Comparison of ENCODE assay signal across 24 cellular contexts in genomic region chr10:69391158-69391557, GRCh38. TPM values are rescaled to one million over a fixed set of nuclear protein-coding genes. Genes with fewer than 3 reads are reported as not detected.
DNase-seq lines count a peak whose midpoint lies in the region; ATAC-seq and TF ChIP-seq lines count a peak whose summit lies in the region.
"Had no signal": no experiment of that assay in that cellular context is flagged by ENCODE, and none has a peak within 500 bp of the region (broad histone marks: within the 10 kb centered on the region; RNA-seq: fewer than 3 reads in every experiment).

No MANE protein-coding gene starts in this region.

- H3K4me3 ChIP-seq in right atrium auricular region (no peak overlapping the region), SJSA1 (no peak overlapping the region), thyroid gland (replicated peaks in 1 of 3) (no peak overlapping the region)
- H3K4me3 ChIP-seq: adrenal gland, pancreas, right lobe of liver, SK-N-MC, transverse colon had no signal

- peak overlapping the region; percentile 43 for H3K27ac Mint-ChIP-seq in glutamatergic neuron (ENCODE audit: unreplicated experiment)
- H3K27ac Mint-ChIP-seq: activated B cell treated with CpG ODN at 0.5 μM for 24 hours; activated T-helper 1 cell treated with anti-CD3 and anti-CD28 coated beads, Interleukin-12 subunit alpha, Interleukin-12 subunit beta, Interleukin-2, Interleukin-4 antibody, amounts not matched to agents 30 ng/mL and 10 ng/mL and 1 ng/mL, durations not matched to agents 14 hours and 24 hours and 36 hours; nephron progenitor cell; stimulated activated naive CD8-positive, alpha-beta T cell treated with anti-CD3 and anti-CD28 coated beads, Interleukin-15, Interleukin-2, amounts not matched to agents 100 ng/mL and 50 ng/mL, for 24 hours had no signal

- H3K9me3 Mint-ChIP-seq in glutamatergic neuron (ENCODE audit: unreplicated experiment): peaks cover 5% of the 10 kb centered on the region
- H3K9me3 Mint-ChIP-seq: activated B cell treated with CpG ODN at 0.5 μM for 24 hours; activated T-helper 1 cell treated with anti-CD3 and anti-CD28 coated beads, Interleukin-12 subunit alpha, Interleukin-12 subunit beta, Interleukin-2, Interleukin-4 antibody, amounts not matched to agents 30 ng/mL and 10 ng/mL and 1 ng/mL, durations not matched to agents 14 hours and 24 hours and 36 hours; nephron progenitor cell; stimulated activated naive CD8-positive, alpha-beta T cell treated with anti-CD3 and anti-CD28 coated beads, Interleukin-15, Interleukin-2, amounts not matched to agents 100 ng/mL and 50 ng/mL, for 24 hours had no signal

- H3K36me3 Mint-ChIP-seq in glutamatergic neuron (ENCODE audit: unreplicated experiment): no peaks in the 10 kb centered on the region

- peaks cover 3% of the 10 kb centered on the region for H3K27me3 Mint-ChIP-seq in glutamatergic neuron (ENCODE audit: unreplicated experiment)
- H3K27me3 Mint-ChIP-seq: activated B cell treated with CpG ODN at 0.5 μM for 24 hours; stimulated activated naive CD8-positive, alpha-beta T cell treated with anti-CD3 and anti-CD28 coated beads, Interleukin-15, Interleukin-2, amounts not matched to agents 100 ng/mL and 50 ng/mL, for 24 hours had no signal

- H3K4me1 Mint-ChIP-seq in glutamatergic neuron (ENCODE audit: low read depth, unreplicated experiment): peaks cover 22% of the 10 kb centered on the region

- TF ChIP-seq POLR2A in thyroid gland (IDR thresholded peaks at IDR 0.05): no peak

- ATAC-seq in Right ventricle myocardium superior (ENCODE audit: poor library complexity) (peak; percentile 66), HG03469 (IDR thresholded peaks at IDR 0.05; ENCODE audit: unreplicated experiment) (no peak), GM19023 (IDR thresholded peaks at IDR 0.05; ENCODE audit: unreplicated experiment) (no peak)
- ATAC-seq: left colon, pancreas, right lobe of liver had no signal

- TF ChIP-seq CTCF in right atrium auricular region (IDR thresholded peaks at IDR 0.05) (no peak), glutamatergic neuron (IDR thresholded peaks at IDR 0.05; ENCODE audit: partially characterized antibody, unreplicated experiment) (no peak), thyroid gland (IDR thresholded peaks at IDR 0.05) (no peak)

- no peak overlapping the region for H3K27ac ChIP-seq in right atrium auricular region
- 0 out of 2 replicates have a peak overlapping the region, but pooled peaks have one; percentile 59 for H3K27ac ChIP-seq in SJSA1
- peak overlapping the region; percentile 75 to 87 (median 87) for H3K27ac ChIP-seq in thyroid gland
- H3K27ac ChIP-seq: adrenal gland, pancreas, right lobe of liver, SK-N-MC had no signal

- H3K36me3 ChIP-seq in right atrium auricular region: peaks cover 91% of the 10 kb centered on the region
- H3K36me3 ChIP-seq in SJSA1: peaks cover 56% of the 10 kb centered on the region
- peaks cover 12 to 44% of the 10 kb centered on the region in 2 donors for H3K36me3 ChIP-seq in thyroid gland
- H3K36me3 ChIP-seq: pancreas had no signal

- H3K27me3 ChIP-seq in right atrium auricular region: no peaks in the 10 kb centered on the region
- no peaks in the 10 kb centered on the region for H3K27me3 ChIP-seq in SJSA1 (replicated peaks)
- H3K27me3 ChIP-seq in thyroid gland: no peaks in the 10 kb centered on the region
- H3K27me3 ChIP-seq: adrenal gland, pancreas, right lobe of liver, transverse colon had no signal

- no peaks in the 10 kb centered on the region for H3K9me3 ChIP-seq in right atrium auricular region
- H3K9me3 ChIP-seq in SJSA1 (replicated peaks): no peaks in the 10 kb centered on the region
- H3K9me3 ChIP-seq in thyroid gland: no peaks in the 10 kb centered on the region
- H3K9me3 ChIP-seq: adrenal gland, Caco-2, pancreas, right lobe of liver, transverse colon had no signal

- H3K4me3 Mint-ChIP-seq in glutamatergic neuron (ENCODE audit: unreplicated experiment): peak overlapping the region; percentile 63
- H3K4me3 Mint-ChIP-seq: activated B cell treated with CpG ODN at 0.5 μM for 24 hours; activated T-helper 1 cell treated with anti-CD3 and anti-CD28 coated beads, Interleukin-12 subunit alpha, Interleukin-12 subunit beta, Interleukin-2, Interleukin-4 antibody, amounts not matched to agents 30 ng/mL and 10 ng/mL and 1 ng/mL, durations not matched to agents 14 hours and 24 hours and 36 hours; nephron progenitor cell; stimulated activated naive CD8-positive, alpha-beta T cell treated with anti-CD3 and anti-CD28 coated beads, Interleukin-15, Interleukin-2, amounts not matched to agents 100 ng/mL and 50 ng/mL, for 24 hours had no signal

- intact Hi-C loops in Right ventricle myocardium superior (cut with DNase I) (loop anchor here (5.0 kb wide), 1 partner anchor 74 kb away; no protein-coding TSS in a partner anchor), thyroid gland (cut with DNase I) (loop anchor here (5.0 kb wide), 1 partner anchor 74 kb away; no protein-coding TSS in a partner anchor)

- 33 to 49% methylated on average over 6 of the region's 6 CpGs for WGBS in thyroid gland, 2 donors

- DNase-seq in Right ventricle myocardium superior (peak; percentile 60), right atrium auricular region (ENCODE audit: low spot score) (no peak), SJSA1 (ENCODE audit: low read depth in 1 of 2, low spot score in 2 of 2) (no peak), glutamatergic neuron (no peak), thyroid gland (peak; percentile 95), NCI-H2081 (lab: John Stamatoyannopoulos, UW) (no peak)
- DNase-seq: activated B cell treated with CpG ODN at 0.5 μM for 24 hours, adrenal gland, AML-193, Caco-2, cortex of kidney, left colon, midbrain, MV-4-11, NCI-H187 treated with DMSO at 0.1 percent for 48 hours, nephron progenitor cell, pancreas, transverse colon had no signal

- H3K4me1 ChIP-seq in right atrium auricular region (peaks cover 0 to 36% of the 10 kb centered on the region in 2 donors), SJSA1 (replicated peaks) (peaks cover 51% of the 10 kb centered on the region), thyroid gland (peaks cover 38 to 39% of the 10 kb centered on the region in 2 donors)
- H3K4me1 ChIP-seq: adrenal gland, pancreas, right lobe of liver had no signal

RNA-seq across cellular contexts. Expression of gene TACR2, which starts 25.6 kb away (rescaled TPM):
- total RNA-seq in Right ventricle myocardium superior (0.24 TPM), right atrium auricular region (under 1 TPM; 0.24 to 0.41 TPM), glutamatergic neuron (ENCODE audit: unreplicated experiment) (not detected), thyroid gland (not detected)
- not detected in 2 replicates for total RNA-seq in SJSA1 (2014; rRNA removed; shearing (Covaris generic))
- total RNA-seq: activated B cell treated with CpG ODN at 0.5 μM for 24 hours; activated T-helper 1 cell treated with anti-CD3 and anti-CD28 coated beads, Interleukin-12 subunit alpha, Interleukin-12 subunit beta, Interleukin-2, Interleukin-4 antibody, amounts not matched to agents 30 ng/mL and 10 ng/mL and 1 ng/mL, durations not matched to agents 14 hours and 24 hours and 36 hours had no signal

Comparison
In these comparisons a context has a peak if more than half of its experiments do, and no peak if none do; other contexts are left out.
1. DNase-seq: peak in Right ventricle myocardium superior (single experiment) and thyroid gland (2 of 2); none in right atrium auricular region (single experiment), SJSA1 (0 of 2), glutamatergic neuron (single experiment) and NCI-H2081 (0 of 2).
2. H3K27ac ChIP-seq: peak in SJSA1 (single experiment) and thyroid gland (3 of 3); none in right atrium auricular region (0 of 2).